Comparison of ENCODE assay signal across 1 cellular context in genomic region chr13:50893211-50893852, GRCh38.
A peak's percentile ranks its signal among the peaks of the same experiment; 100 is the strongest.
TF ChIP-seq lines count a peak whose summit lies in the region.

No MANE protein-coding gene starts in this region.

TF ChIP-seq in H1, 55 proteins besides CTCF, POLR2A, EP300 and RAD21:
- peak; percentile 50 for TF ChIP-seq CHD7 (IDR thresholded peaks at IDR 0.05; ENCODE audit: insufficient replicate concordance, low read length)
- no peak for TF ChIP-seq YY1 (IDR thresholded peaks at IDR 0.05; ENCODE audit: low read depth, low read length)
